19 cellular contexts compared by ENCODE assay signal in genomic region chr2:8616084-8616419, GRCh38.
"Had no signal": no experiment of that assay in that cellular context is flagged by ENCODE, and none has a peak within 500 bp of the region (broad histone marks: within the 10 kb centered on the region; RNA-seq: fewer than 3 reads in every experiment).

No MANE protein-coding gene starts in this region.

- H3K4me3 ChIP-seq: coronary artery, hepatocyte, neural progenitor cell, pancreas, prostate gland, right lobe of liver, skin epidermis had no signal

- H3K9ac ChIP-seq: neural progenitor cell had no signal

- H3K27ac ChIP-seq: coronary artery, foreskin keratinocyte, hepatocyte, neural progenitor cell, pancreas, prostate gland, right lobe of liver, skin epidermis had no signal

- H3K4me2 ChIP-seq: hepatocyte, neural progenitor cell had no signal

- H3K4me1 ChIP-seq: foreskin keratinocyte, neural progenitor cell, pancreas, prostate gland, right lobe of liver had no signal

- H3K27me3 ChIP-seq: foreskin keratinocyte, hepatocyte, neural progenitor cell, pancreas, right lobe of liver had no signal

- ATAC-seq: foreskin keratinocyte; natural killer cell treated with Interleukin-12 subunit alpha and Interleukin-12 subunit beta and Interleukin-15 and Interleukin-18, amount 100 ng/mL, for 72 hours; pancreas; stimulated activated naive B cell treated with anti-CD40 and anti-IgM and Interleukin-4, amounts not matched to agents 10 μg/mL and 1 μg/mL and 100 μg/mL, for 72 hours; stimulated activated naive CD8-positive, alpha-beta T cell treated with anti-CD3 and anti-CD28 coated beads, Interleukin-15, amount 100 ng/mL, for 72 hours had no signal

- DNase-seq: effector CD4-positive, alpha-beta T cell; endodermal cell; foreskin keratinocyte; head of caudate nucleus; kidney; occipital lobe; pancreas; stimulated activated CD4-positive, alpha-beta T cell treated with anti-CD3 and anti-CD28 coated beads, Interleukin-2, amount 100 ng/mL, for 24 hours; stimulated activated CD4-positive, alpha-beta T cell treated with anti-CD3 and anti-CD28 coated beads, Interleukin-4, amount 100 ng/mL, for 4 hours; stimulated activated naive B cell treated with anti-CD40 and anti-IgM and Interleukin-4, amounts not matched to agents 10 μg/mL and 1 μg/mL and 100 μg/mL, for 72 hours; stimulated activated naive CD8-positive, alpha-beta T cell treated with anti-CD3 and anti-CD28 coated beads, Interleukin-15, amount 100 ng/mL, for 72 hours; trophoblast cell had no signal

- H3K9me3 ChIP-seq: pancreas, prostate gland, right lobe of liver had no signal

- H2AFZ ChIP-seq: hepatocyte, neural progenitor cell had no signal

- H3K36me3 ChIP-seq: neural progenitor cell, pancreas, prostate gland, right lobe of liver had no signal
